In the genomic region with DNA sequence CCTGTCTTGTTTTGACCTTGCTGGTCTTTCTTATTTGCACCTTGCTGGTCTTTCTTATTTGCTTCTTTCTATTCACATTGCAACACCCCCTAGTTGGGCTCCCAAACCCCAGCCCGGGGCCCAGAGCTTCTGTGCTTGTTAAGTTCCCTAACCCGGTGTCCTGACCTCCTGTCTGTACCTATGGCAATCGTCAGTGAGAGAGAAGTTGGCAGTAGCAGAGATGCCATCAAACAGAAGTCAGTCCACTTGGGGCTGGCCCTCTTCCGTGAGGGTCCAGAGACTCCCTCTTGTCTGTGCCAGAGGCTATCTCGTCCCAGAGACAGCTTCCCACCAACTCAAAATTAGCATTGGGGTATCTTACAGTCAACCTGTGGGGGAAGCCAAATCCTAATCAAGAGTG, we compare ENCODE assay signal across 17 cellular contexts.
DNase-seq lines count a peak whose midpoint lies in the region; ATAC-seq lines count a peak whose summit lies in the region.
"Had no signal": no experiment of that assay in that cellular context is flagged by ENCODE, and none has a peak within 500 bp of the region (broad histone marks: within the 10 kb centered on the region; RNA-seq: fewer than 3 reads in every experiment).

No MANE protein-coding gene starts in this region.

- H3K27ac ChIP-seq in caudate nucleus (ENCODE audit: low read depth, low read length) (peak overlapping the region; percentile 54), layer of hippocampus (ENCODE audit: low read depth, low read length) (peak overlapping the region; percentile 60), substantia nigra (ENCODE audit: low read depth, low read length, poor library complexity, severe bottlenecking) (peak overlapping the region; percentile 79)
- H3K27ac ChIP-seq: GM23248 had no signal

- H3K27me3 ChIP-seq in layer of hippocampus (ENCODE audit: control insufficient read depth, insufficient read depth, low read length), result no peaks in the 10 kb centered on the region

- no peak for ATAC-seq in stimulated activated naive CD8-positive, alpha-beta T cell treated with anti-CD3 and anti-CD28 coated beads, Interleukin-15, Interleukin-2, amounts not matched to agents 100 U/mL and 50 U/mL, for 24 hours
- ATAC-seq: GM12878 had no signal

- DNase-seq in caudate nucleus (lab: John Stamatoyannopoulos, UW) (no peak), substantia nigra (lab: John Stamatoyannopoulos, UW) (no peak), GDM1 (lab: John Stamatoyannopoulos, UW) (no peak), NCI-H1105 (lab: John Stamatoyannopoulos, UW) (no peak)
- DNase-seq in stimulated activated naive CD8-positive, alpha-beta T cell treated with anti-CD3 and anti-CD28 coated beads, Interleukin-15, Interleukin-2, amounts not matched to agents 100 U/mL and 50 U/mL, for 24 hours, result no peak
- DNase-seq in activated CD8-positive, alpha-beta memory T cell treated with anti-CD3 and anti-CD28 coated beads, Interleukin-2, amount 50 U/mL, for 48 hours, result no peak
- DNase-seq: C1 segment of cervical spinal cord; Calu3; CD4-positive, alpha-beta memory T cell; COR-L47; DMS153; DND-41; GM23248; H7; HCEC 1CT had no signal
